ENCODE assay signal across 17 cellular contexts in the genomic region with DNA sequence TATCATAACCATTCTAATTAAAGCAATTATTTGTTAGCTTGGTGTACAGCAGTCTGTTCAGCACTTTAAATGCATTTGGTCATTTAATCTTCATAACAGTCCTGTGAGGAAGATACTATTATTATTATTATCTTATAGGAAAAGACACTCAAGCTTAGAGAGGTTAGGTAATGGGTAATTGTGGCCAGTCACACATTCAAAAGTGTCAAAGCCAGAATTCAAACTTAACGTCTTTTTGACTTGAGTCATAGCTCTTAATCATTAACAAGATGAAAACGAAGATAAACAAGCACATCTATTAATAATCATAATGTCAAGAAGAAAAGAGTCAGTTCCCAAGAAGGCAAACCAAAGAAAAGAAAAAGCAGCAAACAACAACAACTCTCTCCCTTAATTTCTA.
"Had no signal": no experiment of that assay in that cellular context is flagged by ENCODE, and none has a peak within 500 bp of the region (broad histone marks: within the 10 kb centered on the region; RNA-seq: fewer than 3 reads in every experiment).

No MANE protein-coding gene starts in this region.

- H3K9me3 ChIP-seq: tibial artery had no signal

- H3K27ac ChIP-seq: brain microvascular endothelial cell, tibial artery had no signal

- H3K4me3 ChIP-seq: smooth muscle cell, tibial artery had no signal

- ATAC-seq: activated CD8-positive, alpha-beta memory T cell treated with anti-CD3 and anti-CD28 coated beads, Interleukin-2, amount 10 ng/mL, durations not matched to agents 7 days and 5 days; activated naive CD4-positive, alpha-beta T cell treated with anti-CD3 and anti-CD28 coated beads, Interleukin-2, amount 50 U/mL, for 72 hours; left colon; right cardiac atrium had no signal

- H3K27me3 ChIP-seq: brain microvascular endothelial cell, tibial artery had no signal

- DNase-seq: activated CD4-positive, alpha-beta T cell treated with anti-CD3 and anti-CD28 coated beads for 1 hour; activated CD4-positive, alpha-beta T cell treated with anti-CD3 and anti-CD28 coated beads, Interleukin-2, amount 50 U/mL, for 48 hours; activated CD8-positive, alpha-beta memory T cell treated with anti-CD3 and anti-CD28 coated beads, Interleukin-2, amount 10 ng/mL, durations not matched to agents 7 days and 5 days; activated effector memory CD4-positive, alpha-beta T cell treated with Interleukin-2 at 50 U/mL for 16 hours; activated T-cell treated with anti-CD3 and anti-CD28 coated beads, Interleukin-2, amount 50 U/mL, for 24 hours; amygdala; brain microvascular endothelial cell; dermis blood vessel endothelial cell; endodermal cell; hippocampal formation; left colon; naive B cell; posterior cingulate gyrus; right cardiac atrium; tibial artery had no signal

- H3K36me3 ChIP-seq: brain microvascular endothelial cell, tibial artery had no signal
